In genomic region chr19:15296841-15297415, GRCh38 we compare ENCODE assay signal across 8 cellular contexts. TPM values are rescaled to one million over a fixed set of nuclear protein-coding genes. Genes with fewer than 3 reads are reported as not detected.
DNase-seq lines count a peak whose midpoint lies in the region; ATAC-seq and TF ChIP-seq lines count a peak whose summit lies in the region.

No MANE protein-coding gene starts in this region.

- no peaks in the 10 kb centered on the region for H3K9me3 ChIP-seq in transverse colon

- peaks cover 59 to 99% (median 81%) of the 10 kb centered on the region in 4 donors for H3K4me1 ChIP-seq in transverse colon

- peaks cover 92% of the 10 kb centered on the region for H3K4me1 Mint-ChIP-seq in activated naive CD4-positive, alpha-beta T cell treated with anti-CD3 and anti-CD28 coated beads, Interleukin-2, amount 10 ng/mL, durations not matched to agents 7 days and 5 days
- H3K4me1 Mint-ChIP-seq in activated naive CD8-positive, alpha-beta T cell treated with anti-CD3 and anti-CD28 coated beads, Interleukin-2, amount 50 U/mL, for 24 hours, result peaks cover 100% of the 10 kb centered on the region
- peaks cover 68% of the 10 kb centered on the region for H3K4me1 Mint-ChIP-seq in memory B cell

- peaks cover 14% of the 10 kb centered on the region for H3K36me3 Mint-ChIP-seq in activated naive CD4-positive, alpha-beta T cell treated with anti-CD3 and anti-CD28 coated beads, Interleukin-2, amount 10 ng/mL, durations not matched to agents 7 days and 5 days
- peaks cover 23% of the 10 kb centered on the region for H3K36me3 Mint-ChIP-seq in activated naive CD8-positive, alpha-beta T cell treated with anti-CD3 and anti-CD28 coated beads, Interleukin-2, amount 50 U/mL, for 24 hours (ENCODE audit: low read depth)
- peaks cover 7% of the 10 kb centered on the region for H3K36me3 Mint-ChIP-seq in memory B cell

- H3K4me3 ChIP-seq in transverse colon (no peak overlapping the region), lower leg skin (ENCODE audit: low read depth, poor library complexity, severe bottlenecking) (no peak overlapping the region)

- H3K4me3 Mint-ChIP-seq in activated naive CD4-positive, alpha-beta T cell treated with anti-CD3 and anti-CD28 coated beads, Interleukin-2, amount 10 ng/mL, durations not matched to agents 7 days and 5 days, result peak overlapping the region; percentile 4
- H3K4me3 Mint-ChIP-seq in activated naive CD8-positive, alpha-beta T cell treated with anti-CD3 and anti-CD28 coated beads, Interleukin-2, amount 50 U/mL, for 24 hours, result no peak overlapping the region
- no peak overlapping the region for H3K4me3 Mint-ChIP-seq in memory B cell

- ATAC-seq in activated naive CD8-positive, alpha-beta T cell treated with anti-CD3 and anti-CD28 coated beads, Interleukin-2, amount 50 U/mL, for 24 hours, result no peak
- ATAC-seq in memory B cell (ENCODE audit: low read depth) (no peak), HG03439 (IDR thresholded peaks at IDR 0.05; ENCODE audit: unreplicated experiment) (no peak)

- no peaks in the 10 kb centered on the region for H3K27me3 ChIP-seq in transverse colon

- no peak for TF ChIP-seq EP300 in transverse colon (IDR thresholded peaks at IDR 0.05; ENCODE audit: low read depth)

- CTCF ChIA-PET in activated naive CD4-positive, alpha-beta T cell treated with anti-CD3 and anti-CD28 coated beads, Interleukin-2, amount 10 ng/mL, durations not matched to agents 7 days and 5 days (lab: Charles Lee), result no interaction called here

- DNase-seq in activated naive CD4-positive, alpha-beta T cell treated with anti-CD3 and anti-CD28 coated beads, Interleukin-2, amount 10 ng/mL, durations not matched to agents 7 days and 5 days, result peak; percentile 36
- DNase-seq in activated naive CD4-positive, alpha-beta T cell treated with anti-CD3 and anti-CD28 coated beads, Interleukin-2, amount 50 U/mL, for 16 hours, result no peak
- no peak for DNase-seq in activated naive CD8-positive, alpha-beta T cell treated with anti-CD3 and anti-CD28 coated beads, Interleukin-2, amount 50 U/mL, for 24 hours
- DNase-seq in memory B cell (ENCODE audit: low spot score in 2 of 2), result no peak
- no peak for DNase-seq in transverse colon
- no peak for DNase-seq in NCI-H510A treated with DMSO at 0.1 percent for 48 hours (lab: John Stamatoyannopoulos, UW)
- DNase-seq in lower leg skin (ENCODE audit: low spot score in 2 of 2), result no peak

- H3K27me3 Mint-ChIP-seq in activated naive CD4-positive, alpha-beta T cell treated with anti-CD3 and anti-CD28 coated beads, Interleukin-2, amount 10 ng/mL, durations not matched to agents 7 days and 5 days, result no peaks in the 10 kb centered on the region
- H3K27me3 Mint-ChIP-seq in activated naive CD8-positive, alpha-beta T cell treated with anti-CD3 and anti-CD28 coated beads, Interleukin-2, amount 50 U/mL, for 24 hours, result no peaks in the 10 kb centered on the region
- no peaks in the 10 kb centered on the region for H3K27me3 Mint-ChIP-seq in memory B cell

- H3K36me3 ChIP-seq in transverse colon, result no peaks in the 10 kb centered on the region

- no peaks in the 10 kb centered on the region for H3K9me3 Mint-ChIP-seq in activated naive CD4-positive, alpha-beta T cell treated with anti-CD3 and anti-CD28 coated beads, Interleukin-2, amount 10 ng/mL, durations not matched to agents 7 days and 5 days
- no peaks in the 10 kb centered on the region for H3K9me3 Mint-ChIP-seq in activated naive CD8-positive, alpha-beta T cell treated with anti-CD3 and anti-CD28 coated beads, Interleukin-2, amount 50 U/mL, for 24 hours
- H3K9me3 Mint-ChIP-seq in memory B cell, result no peaks in the 10 kb centered on the region

- in situ Hi-C loops in transverse colon (cut with MboI; ENCODE audit: low pct_ligation_motif_present in 1 of 4, low pct_unique_long_range_greater_than_20kb in 1 of 4, low sequenced_read_pairs in 3 of 4), result no loop called here

- H3K27ac Mint-ChIP-seq in activated naive CD4-positive, alpha-beta T cell treated with anti-CD3 and anti-CD28 coated beads, Interleukin-2, amount 10 ng/mL, durations not matched to agents 7 days and 5 days, result peak overlapping the region; percentile 84
- peak overlapping the region; percentile 81 for H3K27ac Mint-ChIP-seq in activated naive CD8-positive, alpha-beta T cell treated with anti-CD3 and anti-CD28 coated beads, Interleukin-2, amount 50 U/mL, for 24 hours
- H3K27ac Mint-ChIP-seq in memory B cell, result peak overlapping the region; percentile 60

- intact Hi-C loops in transverse colon (cut with DNase I; ENCODE audit: low total_unique reads) (no loop called here), lower leg skin (cut with DNase I; ENCODE audit: low total_unique reads) (no loop called here)

- no peak for TF ChIP-seq CTCF in transverse colon (IDR thresholded peaks at IDR 0.05)
- TF ChIP-seq CTCF in lower leg skin (IDR thresholded peaks at IDR 0.05), result no peak

- TF ChIP-seq POLR2A in transverse colon (IDR thresholded peaks at IDR 0.05) (no peak), lower leg skin (IDR thresholded peaks at IDR 0.05) (no peak)

- WGBS in transverse colon (ENCODE audit: low coverage in 1 of 2), 2 donors, result 32 to 55% methylated on average over 2 to 7 of the region's 7 CpGs
- 30 to 41% methylated on average over 7 of the region's 7 CpGs for WGBS in lower leg skin, 2 donors

- H3K27ac ChIP-seq in transverse colon, result peak overlapping the region; percentile 50 to 68 (median 64)

RNA-seq across cellular contexts. Expression of gene BRD4, which starts 35.4 kb away (rescaled TPM):
- 10 to 100 TPM; 39.5 to 87.9 (median 61.2) TPM for total RNA-seq in transverse colon
- total RNA-seq in lower leg skin, result 10 to 100 TPM; 34.8 to 78.6 (median 49.2) TPM
